In the genomic region with DNA sequence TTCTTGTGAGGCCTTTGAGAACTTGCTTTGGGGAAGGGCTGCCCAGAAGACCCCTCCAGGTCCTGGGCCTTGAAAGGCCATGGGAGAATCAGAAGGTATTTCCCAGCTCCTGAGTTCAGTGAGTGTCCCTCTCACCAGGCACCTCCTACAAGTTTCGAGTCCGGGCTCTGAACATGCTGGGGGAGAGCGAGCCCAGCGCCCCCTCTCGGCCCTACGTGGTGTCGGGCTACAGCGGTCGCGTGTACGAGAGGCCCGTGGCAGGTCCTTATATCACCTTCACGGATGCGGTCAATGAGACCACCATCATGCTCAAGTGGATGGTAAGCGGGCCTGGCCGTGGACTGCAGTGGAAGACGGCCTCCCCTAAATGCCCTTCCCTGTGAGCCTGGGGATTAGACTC, we compare ENCODE assay signal across 19 cellular contexts.
"Had no signal": no experiment of that assay in that cellular context is flagged by ENCODE, and none has a peak within 500 bp of the region (broad histone marks: within the 10 kb centered on the region; RNA-seq: fewer than 3 reads in every experiment).

No MANE protein-coding gene starts in this region.

- DNase-seq: activated CD4-positive, alpha-beta T cell treated with anti-CD3 and anti-CD28 coated beads for 36 hours; activated CD4-positive, alpha-beta T cell treated with anti-CD3 and anti-CD28 coated beads, Interleukin-2, amount 50 U/mL, for 48 hours; activated effector memory CD4-positive, alpha-beta T cell treated with anti-CD3 and anti-CD28 coated beads, Interleukin-2, amount 50 U/mL, for 16 hours; activated naive CD4-positive, alpha-beta T cell treated with anti-CD3 and anti-CD28 coated beads, Interleukin-2, amount 50 U/mL, for 16 hours; activated naive CD8-positive, alpha-beta T cell treated with anti-CD3 and anti-CD28 coated beads, Interleukin-2, amount 50 U/mL, for 24 hours; cortex of kidney; heart right ventricle; lower lobe of right lung; naive thymus-derived CD4-positive, alpha-beta T cell; stimulated activated CD4-positive, alpha-beta T cell treated with anti-CD3 and anti-CD28 coated beads, Interleukin-4, amount 100 ng/mL, for 24 hours; stimulated activated naive CD4-positive, alpha-beta T cell treated with Interleukin-2 at 50 U/mL for 16 hours; T-helper 9 cell had no signal

- H3K4me3 Mint-ChIP-seq: activated CD4-positive, alpha-beta T cell treated with anti-CD3 and anti-CD28 coated beads for 36 hours; activated naive CD8-positive, alpha-beta T cell treated with anti-CD3 and anti-CD28 coated beads, Interleukin-2, amount 50 U/mL, for 24 hours; naive thymus-derived CD4-positive, alpha-beta T cell; type B pancreatic cell had no signal

- H3K36me3 Mint-ChIP-seq: naive thymus-derived CD4-positive, alpha-beta T cell had no signal

- H3K27me3 ChIP-seq: cardiac muscle cell, heart right ventricle, vagina had no signal

- H3K27ac ChIP-seq: cardiac muscle cell, epithelial cell of prostate, heart right ventricle, lower lobe of right lung, prostate gland, thoracic aorta, vagina had no signal

- H3K36me3 ChIP-seq: cardiac muscle cell, lower lobe of right lung, thoracic aorta had no signal

- H3K9me3 ChIP-seq: heart right ventricle, lower lobe of right lung, prostate gland, thoracic aorta, vagina had no signal

- H3K27ac Mint-ChIP-seq: activated CD4-positive, alpha-beta T cell treated with anti-CD3 and anti-CD28 coated beads for 36 hours; activated naive CD8-positive, alpha-beta T cell treated with anti-CD3 and anti-CD28 coated beads, Interleukin-2, amount 50 U/mL, for 24 hours; naive thymus-derived CD4-positive, alpha-beta T cell had no signal

- ATAC-seq: activated CD4-positive, alpha-beta T cell treated with anti-CD3 and anti-CD28 coated beads for 36 hours; activated naive CD8-positive, alpha-beta T cell treated with anti-CD3 and anti-CD28 coated beads, Interleukin-2, amount 50 U/mL, for 24 hours; heart right ventricle; left lobe of liver; lower lobe of right lung; naive thymus-derived CD4-positive, alpha-beta T cell had no signal

- H3K27me3 Mint-ChIP-seq: activated CD4-positive, alpha-beta T cell treated with anti-CD3 and anti-CD28 coated beads for 36 hours; type B pancreatic cell had no signal

- H3K4me3 ChIP-seq: cardiac muscle cell, heart right ventricle, lower lobe of right lung, prostate gland, thoracic aorta, vagina had no signal
